ENCODE assay signal across 8 cellular contexts in genomic region chr20:24981750-24982149, GRCh38. TPM values are rescaled to one million over a fixed set of nuclear protein-coding genes. Genes with fewer than 3 reads are reported as not detected.
DNase-seq lines count a peak whose midpoint lies in the region; ATAC-seq and TF ChIP-seq lines count a peak whose summit lies in the region.
"Had no signal": no experiment of that assay in that cellular context is flagged by ENCODE, and none has a peak within 500 bp of the region (broad histone marks: within the 10 kb centered on the region; RNA-seq: fewer than 3 reads in every experiment).

No MANE protein-coding gene starts in this region.

- H3K27me3 Mint-ChIP-seq in H9 (ENCODE audit: low read depth): no peaks in the 10 kb centered on the region; the same call in 1 of the 2 replicates
- no peaks in the 10 kb centered on the region for H3K27me3 Mint-ChIP-seq in progenitor cell of endocrine pancreas

- no peak for TF ChIP-seq EP300 in sigmoid colon (IDR thresholded peaks at IDR 0.05)

- H3K27me3 ChIP-seq in H9 (ENCODE audit: insufficient read depth, low read length) (no peaks in the 10 kb centered on the region), sigmoid colon (no peaks in the 10 kb centered on the region), WERI-Rb-1 (ENCODE audit: insufficient read depth, low read depth, severe bottlenecking) (no peaks in the 10 kb centered on the region)

- no peak overlapping the region for H2AK5ac ChIP-seq in H9 (ENCODE audit: insufficient read length, low read length)

- peaks cover 11 to 18% of the 10 kb centered on the region in 2 experiments for H3K9me3 Mint-ChIP-seq in H9
- peaks cover 10% of the 10 kb centered on the region for H3K9me3 Mint-ChIP-seq in progenitor cell of endocrine pancreas (ENCODE audit: low read depth)

- H3T11ph ChIP-seq in H9 (ENCODE audit: low read length): no peak overlapping the region

- peak; percentile 4 for DNase-seq in H9
- peak; percentile 51 for DNase-seq in activated CD8-positive, alpha-beta memory T cell treated with anti-CD3 and anti-CD28 coated beads, Interleukin-2, amount 50 U/mL, for 48 hours
- peak; percentile 64 for DNase-seq in left ventricle myocardium superior
- peak; percentile 77 for DNase-seq in sigmoid colon
- DNase-seq in NCI-H748 treated with DMSO at 0.1 percent for 48 hours (lab: John Stamatoyannopoulos, UW): no peak
- DNase-seq in progenitor cell of endocrine pancreas (ENCODE audit: low spot score, unreplicated experiment): no peak
- no peak for DNase-seq in WERI-Rb-1
- DNase-seq: H7 had no signal

- no peak overlapping the region for H2BK12ac ChIP-seq in H9 (ENCODE audit: insufficient read length, low read depth, low read length)

- no peak overlapping the region for H2BK20ac ChIP-seq in H9 (ENCODE audit: low read depth, low read length, poor library complexity, severe bottlenecking)

- no peak overlapping the region for H3K23ac ChIP-seq in H9 (ENCODE audit: insufficient read length, low read depth, low read length)

- no peak for TF ChIP-seq CTCF in H9 (conservative IDR thresholded peaks at IDR 0.05)
- no peak for TF ChIP-seq CTCF in sigmoid colon (IDR thresholded peaks at IDR 0.05)
- no peak for TF ChIP-seq CTCF in progenitor cell of endocrine pancreas (IDR thresholded peaks at IDR 0.05; ENCODE audit: unreplicated experiment)
- no peak for TF ChIP-seq CTCF in WERI-Rb-1 (IDR thresholded peaks at IDR 0.05; ENCODE audit: low read depth, low read length)

- no peak overlapping the region for H3K18ac ChIP-seq in H9 (ENCODE audit: insufficient read length, low read depth, low read length)

- H3K4me3 ChIP-seq in sigmoid colon: no peak overlapping the region
- H3K4me3 ChIP-seq in WERI-Rb-1 (ENCODE audit: low read depth, low read length): no peak overlapping the region

- no peak overlapping the region for H3K14ac ChIP-seq in H9 (ENCODE audit: insufficient read depth, low read length)

- H2BK15ac ChIP-seq in H9 (ENCODE audit: low read depth, low read length): no peak overlapping the region

- H4K20me1 ChIP-seq in H9 (ENCODE audit: control insufficient read depth, insufficient read depth, insufficient read length): no peaks in the 10 kb centered on the region

- peaks cover 7% of the 10 kb centered on the region for H3K79me1 ChIP-seq in H9 (ENCODE audit: insufficient read depth, low read depth, low read length, poor library complexity, severe bottlenecking)

- H3K36me3 ChIP-seq in sigmoid colon (peaks cover 0 to 49% (median 10%) of the 10 kb centered on the region in 4 donors), WERI-Rb-1 (peaks cover 66% of the 10 kb centered on the region)

- H3K27ac Mint-ChIP-seq in H9: no peak overlapping the region
- no peak overlapping the region for H3K27ac Mint-ChIP-seq in progenitor cell of endocrine pancreas

- H3K23me2 ChIP-seq in H9 (ENCODE audit: insufficient read length, low read depth, low read length, poor library complexity, severe bottlenecking): no peaks in the 10 kb centered on the region

- H3K79me2 ChIP-seq in H9 (ENCODE audit: insufficient read depth, low read length): no peaks in the 10 kb centered on the region; the same call in 1 of the 2 replicates

- H4K8ac ChIP-seq in H9 (replicated peaks; ENCODE audit: insufficient read length, low read depth, low read length): no peak overlapping the region

- H3K56ac ChIP-seq in H9 (ENCODE audit: insufficient read length, low read depth, low read length): no peak overlapping the region

- TF ChIP-seq POLR2A in sigmoid colon (IDR thresholded peaks at IDR 0.05): no peak

- H3K9me3 ChIP-seq in H9 (ENCODE audit: control insufficient read depth, low read depth, low read length) (peaks cover 17% of the 10 kb centered on the region), sigmoid colon (no peaks in the 10 kb centered on the region), WERI-Rb-1 (ENCODE audit: severe bottlenecking) (no peaks in the 10 kb centered on the region)

- H3K9ac ChIP-seq in H9 (ENCODE audit: extremely low read depth, insufficient read length, low read length): no peak overlapping the region

- H2BK5ac ChIP-seq in H9 (ENCODE audit: insufficient read length, low read length): no peak overlapping the region

- no peak overlapping the region for H2BK120ac ChIP-seq in H9 (ENCODE audit: low read depth, low read length, poor library complexity, severe bottlenecking)

- H4K5ac ChIP-seq in H9 (ENCODE audit: insufficient read length, low read depth, low read length): no peak overlapping the region

- H3K4me1 Mint-ChIP-seq in H9: no peaks in the 10 kb centered on the region
- H3K4me1 Mint-ChIP-seq in progenitor cell of endocrine pancreas (ENCODE audit: low read depth): peaks cover 3% of the 10 kb centered on the region

- no peak overlapping the region for H3K4me3 Mint-ChIP-seq in H9
- H3K4me3 Mint-ChIP-seq in progenitor cell of endocrine pancreas (ENCODE audit: low read depth): no peak overlapping the region

- H3K4ac ChIP-seq in H9 (ENCODE audit: low read depth, low read length): no peak overlapping the region

- WGBS in H9 (ENCODE audit: extremely low coverage, insufficient read length, low lambda C conversion rate): no CpG with 5 or more reads among the region's 3 CpGs
- 74 to 87% methylated on average over 3 of the region's 3 CpGs for WGBS in sigmoid colon, 2 donors

- peaks cover 61 to 69% (median 65%) of the 10 kb centered on the region in 3 experiments for H3K36me3 Mint-ChIP-seq in H9 (ENCODE audit: insufficient read depth in 1 of 3, low read depth in 3 of 3)
- peaks cover 51% of the 10 kb centered on the region for H3K36me3 Mint-ChIP-seq in progenitor cell of endocrine pancreas (ENCODE audit: insufficient read depth)

- no peak overlapping the region for H2AFZ ChIP-seq in H9 (ENCODE audit: low read length)

- intact Hi-C loops in left ventricle myocardium superior (cut with micrococcal nuclease): no loop called here
- intact Hi-C loops in sigmoid colon (cut with DNase I): no loop called here

- no peak overlapping the region for H3K27ac ChIP-seq in H9 (ENCODE audit: insufficient read length, low read depth, low read length)
- H3K27ac ChIP-seq in sigmoid colon: no peak overlapping the region
- H3K27ac ChIP-seq in WERI-Rb-1: no peak overlapping the region

- ATAC-seq in left ventricle myocardium superior: peak; percentile 37

- no peak overlapping the region for H4K91ac ChIP-seq in H9 (ENCODE audit: insufficient read length, low read depth, low read length)

- H3K4me2 ChIP-seq in H9 (ENCODE audit: insufficient read depth, insufficient read length, low read length): no peak overlapping the region

- no peaks in the 10 kb centered on the region for H3K4me1 ChIP-seq in H9 (ENCODE audit: insufficient read depth, low read length)
- no peaks in the 10 kb centered on the region for H3K4me1 ChIP-seq in sigmoid colon

RNA-seq across cellular contexts. Expression of gene APMAP, which starts 10.8 kb away (rescaled TPM):
- total RNA-seq in H9 (2021): 67.8 and 69.1 TPM in 2 replicates
- total RNA-seq in left ventricle myocardium superior: 25.9 TPM
- total RNA-seq in sigmoid colon: 10 to 100 TPM; 22.7 to 35.3 (median 28.9) TPM
- 10 to 100 TPM in 2 of 3 donors, 1 to 10 TPM in 1; 9.6 to 55.8 (median 25.2) TPM for polyA plus RNA-seq in sigmoid colon
- 81.0 and 81.3 TPM in 2 replicates for total RNA-seq in progenitor cell of endocrine pancreas

RNA-seq across cellular contexts. Expression of gene CST7, which starts 32.7 kb away (rescaled TPM):
- not detected in 2 replicates for total RNA-seq in H9 (2021)
- 0.92 TPM for total RNA-seq in left ventricle myocardium superior
- total RNA-seq in sigmoid colon: 1 to 10 TPM in 1 of 4 donors, under 1 TPM in 2, not detected in 1; 0.66 to 3.5 (median 0.71) TPM
- polyA plus RNA-seq in sigmoid colon: 10 to 100 TPM in 1 of 3 donors, 1 to 10 TPM in 2; 3.9 to 10.4 (median 4.2) TPM
- not detected in 2 replicates for total RNA-seq in progenitor cell of endocrine pancreas
- total RNA-seq: H7 had no signal

Comparison
In these comparisons a context has a peak if more than half of its experiments do, and no peak if none do; other contexts are left out.
1. DNase-seq: peak in H9 (single experiment), activated CD8-positive, alpha-beta memory T cell treated with anti-CD3 and anti-CD28 coated beads, Interleukin-2, amount 50 U/mL, for 48 hours (single experiment), left ventricle myocardium superior (single experiment) and sigmoid colon (single experiment); none in NCI-H748 treated with DMSO at 0.1 percent for 48 hours (single experiment), progenitor cell of endocrine pancreas (single experiment) and WERI-Rb-1 (single experiment).